1 cellular context compared by ENCODE assay signal in the genomic region with DNA sequence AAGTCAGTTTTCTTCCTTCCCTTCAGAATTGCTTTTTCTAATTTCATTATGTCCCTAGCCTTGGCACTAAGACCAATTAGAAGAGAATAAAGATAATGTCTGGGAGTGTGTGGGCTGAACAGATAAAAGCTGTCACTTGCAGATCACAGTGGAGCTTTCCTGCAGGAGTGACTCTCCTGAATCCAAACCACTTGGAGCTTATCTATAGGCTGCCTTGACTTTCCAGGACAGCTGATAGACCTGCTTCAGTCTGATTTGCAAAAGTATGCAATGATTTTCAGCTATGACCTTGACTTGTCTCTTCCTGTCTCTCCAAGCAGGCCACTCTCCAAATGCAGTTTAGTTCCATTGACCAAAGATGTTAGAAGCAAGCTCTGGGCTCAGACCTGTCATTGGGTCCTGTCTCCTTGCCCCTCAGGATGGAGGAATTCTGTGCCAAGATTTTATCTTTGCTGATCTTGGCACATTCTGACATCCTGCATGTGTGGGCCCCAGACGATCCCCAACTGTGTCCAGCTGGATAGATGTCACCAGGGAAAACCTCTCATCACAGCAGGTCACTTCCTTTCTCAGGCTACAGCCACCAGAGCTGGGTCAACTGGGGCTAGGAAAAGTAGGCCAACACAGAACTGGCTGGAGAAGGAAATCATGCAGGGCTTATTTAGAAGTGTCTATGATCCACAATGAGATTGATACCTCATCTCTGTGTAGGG.
TF ChIP-seq lines count a peak whose summit lies in the region.

No MANE protein-coding gene starts in this region.

TF ChIP-seq in GM23338, 12 proteins besides CTCF, POLR2A, EP300 and RAD21 (continued from another document):
- TF ChIP-seq, protein P1, sequence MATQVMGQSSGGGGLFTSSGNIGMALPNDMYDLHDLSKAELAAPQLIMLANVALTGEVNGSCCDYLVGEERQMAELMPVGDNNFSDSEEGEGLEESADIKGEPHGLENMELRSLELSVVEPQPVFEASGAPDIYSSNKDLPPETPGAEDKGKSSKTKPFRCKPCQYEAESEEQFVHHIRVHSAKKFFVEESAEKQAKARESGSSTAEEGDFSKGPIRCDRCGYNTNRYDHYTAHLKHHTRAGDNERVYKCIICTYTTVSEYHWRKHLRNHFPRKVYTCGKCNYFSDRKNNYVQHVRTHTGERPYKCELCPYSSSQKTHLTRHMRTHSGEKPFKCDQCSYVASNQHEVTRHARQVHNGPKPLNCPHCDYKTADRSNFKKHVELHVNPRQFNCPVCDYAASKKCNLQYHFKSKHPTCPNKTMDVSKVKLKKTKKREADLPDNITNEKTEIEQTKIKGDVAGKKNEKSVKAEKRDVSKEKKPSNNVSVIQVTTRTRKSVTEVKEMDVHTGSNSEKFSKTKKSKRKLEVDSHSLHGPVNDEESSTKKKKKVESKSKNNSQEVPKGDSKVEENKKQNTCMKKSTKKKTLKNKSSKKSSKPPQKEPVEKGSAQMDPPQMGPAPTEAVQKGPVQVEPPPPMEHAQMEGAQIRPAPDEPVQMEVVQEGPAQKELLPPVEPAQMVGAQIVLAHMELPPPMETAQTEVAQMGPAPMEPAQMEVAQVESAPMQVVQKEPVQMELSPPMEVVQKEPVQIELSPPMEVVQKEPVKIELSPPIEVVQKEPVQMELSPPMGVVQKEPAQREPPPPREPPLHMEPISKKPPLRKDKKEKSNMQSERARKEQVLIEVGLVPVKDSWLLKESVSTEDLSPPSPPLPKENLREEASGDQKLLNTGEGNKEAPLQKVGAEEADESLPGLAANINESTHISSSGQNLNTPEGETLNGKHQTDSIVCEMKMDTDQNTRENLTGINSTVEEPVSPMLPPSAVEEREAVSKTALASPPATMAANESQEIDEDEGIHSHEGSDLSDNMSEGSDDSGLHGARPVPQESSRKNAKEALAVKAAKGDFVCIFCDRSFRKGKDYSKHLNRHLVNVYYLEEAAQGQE (IDR thresholded peaks at IDR 0.05; ENCODE audit: unreplicated experiment) = no peak
- TF ChIP-seq NANOG (IDR thresholded peaks at IDR 0.05; ENCODE audit: borderline replicate concordance) = no peak
- TF ChIP-seq, protein P2, sequence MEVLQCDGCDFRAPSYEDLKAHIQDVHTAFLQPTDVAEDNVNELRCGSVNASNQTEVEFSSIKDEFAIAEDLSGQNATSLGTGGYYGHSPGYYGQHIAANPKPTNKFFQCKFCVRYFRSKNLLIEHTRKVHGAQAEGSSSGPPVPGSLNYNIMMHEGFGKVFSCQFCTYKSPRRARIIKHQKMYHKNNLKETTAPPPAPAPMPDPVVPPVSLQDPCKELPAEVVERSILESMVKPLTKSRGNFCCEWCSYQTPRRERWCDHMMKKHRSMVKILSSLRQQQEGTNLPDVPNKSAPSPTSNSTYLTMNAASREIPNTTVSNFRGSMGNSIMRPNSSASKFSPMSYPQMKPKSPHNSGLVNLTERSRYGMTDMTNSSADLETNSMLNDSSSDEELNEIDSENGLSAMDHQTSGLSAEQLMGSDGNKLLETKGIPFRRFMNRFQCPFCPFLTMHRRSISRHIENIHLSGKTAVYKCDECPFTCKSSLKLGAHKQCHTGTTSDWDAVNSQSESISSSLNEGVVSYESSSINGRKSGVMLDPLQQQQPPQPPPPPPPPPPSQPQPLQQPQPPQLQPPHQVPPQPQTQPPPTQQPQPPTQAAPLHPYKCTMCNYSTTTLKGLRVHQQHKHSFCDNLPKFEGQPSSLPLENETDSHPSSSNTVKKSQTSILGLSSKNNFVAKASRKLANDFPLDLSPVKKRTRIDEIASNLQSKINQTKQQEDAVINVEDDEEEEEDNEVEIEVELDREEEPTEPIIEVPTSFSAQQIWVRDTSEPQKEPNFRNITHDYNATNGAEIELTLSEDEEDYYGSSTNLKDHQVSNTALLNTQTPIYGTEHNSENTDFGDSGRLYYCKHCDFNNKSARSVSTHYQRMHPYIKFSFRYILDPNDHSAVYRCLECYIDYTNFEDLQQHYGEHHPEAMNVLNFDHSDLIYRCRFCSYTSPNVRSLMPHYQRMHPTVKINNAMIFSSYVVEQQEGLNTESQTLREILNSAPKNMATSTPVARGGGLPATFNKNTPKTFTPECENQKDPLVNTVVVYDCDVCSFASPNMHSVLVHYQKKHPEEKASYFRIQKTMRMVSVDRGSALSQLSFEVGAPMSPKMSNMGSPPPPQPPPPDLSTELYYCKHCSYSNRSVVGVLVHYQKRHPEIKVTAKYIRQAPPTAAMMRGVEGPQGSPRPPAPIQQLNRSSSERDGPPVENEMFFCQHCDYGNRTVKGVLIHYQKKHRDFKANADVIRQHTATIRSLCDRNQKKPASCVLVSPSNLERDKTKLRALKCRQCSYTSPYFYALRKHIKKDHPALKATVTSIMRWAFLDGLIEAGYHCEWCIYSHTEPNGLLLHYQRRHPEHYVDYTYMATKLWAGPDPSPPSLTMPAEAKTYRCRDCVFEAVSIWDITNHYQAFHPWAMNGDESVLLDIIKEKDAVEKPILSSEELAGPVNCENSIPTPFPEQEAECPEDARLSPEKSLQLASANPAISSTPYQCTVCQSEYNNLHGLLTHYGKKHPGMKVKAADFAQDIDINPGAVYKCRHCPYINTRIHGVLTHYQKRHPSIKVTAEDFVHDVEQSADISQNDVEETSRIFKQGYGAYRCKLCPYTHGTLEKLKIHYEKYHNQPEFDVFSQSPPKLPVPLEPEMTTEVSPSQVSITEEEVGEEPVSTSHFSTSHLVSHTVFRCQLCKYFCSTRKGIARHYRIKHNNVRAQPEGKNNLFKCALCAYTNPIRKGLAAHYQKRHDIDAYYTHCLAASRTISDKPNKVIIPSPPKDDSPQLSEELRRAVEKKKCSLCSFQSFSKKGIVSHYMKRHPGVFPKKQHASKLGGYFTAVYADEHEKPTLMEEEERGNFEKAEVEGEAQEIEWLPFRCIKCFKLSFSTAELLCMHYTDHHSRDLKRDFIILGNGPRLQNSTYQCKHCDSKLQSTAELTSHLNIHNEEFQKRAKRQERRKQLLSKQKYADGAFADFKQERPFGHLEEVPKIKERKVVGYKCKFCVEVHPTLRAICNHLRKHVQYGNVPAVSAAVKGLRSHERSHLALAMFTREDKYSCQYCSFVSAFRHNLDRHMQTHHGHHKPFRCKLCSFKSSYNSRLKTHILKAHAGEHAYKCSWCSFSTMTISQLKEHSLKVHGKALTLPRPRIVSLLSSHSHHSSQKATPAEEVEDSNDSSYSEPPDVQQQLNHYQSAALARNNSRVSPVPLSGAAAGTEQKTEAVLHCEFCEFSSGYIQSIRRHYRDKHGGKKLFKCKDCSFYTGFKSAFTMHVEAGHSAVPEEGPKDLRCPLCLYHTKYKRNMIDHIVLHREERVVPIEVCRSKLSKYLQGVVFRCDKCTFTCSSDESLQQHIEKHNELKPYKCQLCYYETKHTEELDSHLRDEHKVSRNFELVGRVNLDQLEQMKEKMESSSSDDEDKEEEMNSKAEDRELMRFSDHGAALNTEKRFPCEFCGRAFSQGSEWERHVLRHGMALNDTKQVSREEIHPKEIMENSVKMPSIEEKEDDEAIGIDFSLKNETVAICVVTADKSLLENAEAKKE (CRISPR knock-in tag; IDR thresholded peaks at IDR 0.05) = no peak
- no peak for TF ChIP-seq JUNB (IDR thresholded peaks at IDR 0.05; ENCODE audit: unreplicated experiment)
- TF ChIP-seq, protein P3, sequence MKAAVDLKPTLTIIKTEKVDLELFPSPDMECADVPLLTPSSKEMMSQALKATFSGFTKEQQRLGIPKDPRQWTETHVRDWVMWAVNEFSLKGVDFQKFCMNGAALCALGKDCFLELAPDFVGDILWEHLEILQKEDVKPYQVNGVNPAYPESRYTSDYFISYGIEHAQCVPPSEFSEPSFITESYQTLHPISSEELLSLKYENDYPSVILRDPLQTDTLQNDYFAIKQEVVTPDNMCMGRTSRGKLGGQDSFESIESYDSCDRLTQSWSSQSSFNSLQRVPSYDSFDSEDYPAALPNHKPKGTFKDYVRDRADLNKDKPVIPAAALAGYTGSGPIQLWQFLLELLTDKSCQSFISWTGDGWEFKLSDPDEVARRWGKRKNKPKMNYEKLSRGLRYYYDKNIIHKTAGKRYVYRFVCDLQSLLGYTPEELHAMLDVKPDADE (IDR thresholded peaks at IDR 0.05) = no peak
- no peak for TF ChIP-seq POLR2AphosphoS5 (IDR thresholded peaks at IDR 0.05; ENCODE audit: low read depth)
- TF ChIP-seq STAT1 (IDR thresholded peaks at IDR 0.05; ENCODE audit: unreplicated experiment) = no peak
- no peak for TF ChIP-seq CREB1 (CRISPR knock-in tag; IDR thresholded peaks at IDR 0.05; ENCODE audit: low read depth)
